ENCODE assay signal across 8 cellular contexts in the genomic region with DNA sequence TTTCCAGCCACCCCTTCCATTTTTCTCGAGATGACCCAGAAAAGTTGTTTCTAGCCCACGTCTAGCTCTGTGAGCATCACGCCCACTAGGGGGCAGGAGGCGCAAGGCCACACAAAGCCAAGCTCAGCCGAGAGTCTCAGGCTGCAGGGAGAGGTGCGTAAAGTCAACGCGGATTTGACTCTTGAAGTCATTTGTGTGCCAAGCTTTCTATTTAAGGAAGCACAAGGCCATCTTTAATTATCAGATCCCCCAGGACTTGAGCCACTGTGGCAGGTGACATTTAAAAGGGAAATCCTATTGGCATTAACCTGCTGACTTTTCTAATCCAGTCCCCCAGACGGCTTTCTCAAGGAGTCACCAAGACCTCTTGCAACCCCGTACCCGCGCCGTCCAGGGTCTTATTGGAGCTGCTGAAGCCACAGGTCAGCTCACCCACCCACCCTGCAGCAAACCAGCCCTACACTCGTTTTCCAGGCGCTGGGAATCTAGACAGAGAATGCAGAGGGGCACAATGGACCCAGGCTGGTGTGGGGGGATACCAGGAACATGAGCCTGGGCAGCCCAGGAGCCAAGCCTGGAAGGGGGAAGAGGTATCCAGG.
DNase-seq lines count a peak whose midpoint lies in the region; ATAC-seq and TF ChIP-seq lines count a peak whose summit lies in the region.

No MANE protein-coding gene starts in this region.

- no peaks in the 10 kb centered on the region for H3K9me3 Mint-ChIP-seq in nephron
- no peaks in the 10 kb centered on the region for H3K9me3 Mint-ChIP-seq in stimulated activated memory B cell treated with anti-CD40 and anti-IgM and Interleukin-4, amounts not matched to agents 10 μg/mL and 1 μg/mL and 100 μg/mL, for 72 hours

- no peak overlapping the region for H3K9ac ChIP-seq in KMS-11

- H3K27ac Mint-ChIP-seq in nephron: no peak overlapping the region
- no peak overlapping the region for H3K27ac Mint-ChIP-seq in stimulated activated memory B cell treated with anti-CD40 and anti-IgM and Interleukin-4, amounts not matched to agents 10 μg/mL and 1 μg/mL and 100 μg/mL, for 72 hours

- H3K27ac ChIP-seq in ACC112 (ENCODE audit: low read depth, low read length) (peak overlapping the region; percentile 82; the same call in 1 of the 2 replicates), KMS-11 (no peak overlapping the region)

- H3K36me3 ChIP-seq in ACC112 (ENCODE audit: insufficient read depth, low read length): no peaks in the 10 kb centered on the region
- no peaks in the 10 kb centered on the region for H3K36me3 ChIP-seq in KMS-11 (ENCODE audit: insufficient read depth)

- no peak overlapping the region for H3K4me2 ChIP-seq in KMS-11

- peak; percentile 43 for ATAC-seq in GM18861 (IDR thresholded peaks at IDR 0.05; ENCODE audit: unreplicated experiment)
- ATAC-seq in stimulated activated memory B cell treated with anti-CD40 and anti-IgM and Interleukin-4, amounts not matched to agents 10 μg/mL and 1 μg/mL and 100 μg/mL, for 72 hours: peak; percentile 69

- H3K4me1 Mint-ChIP-seq in nephron: peaks cover 21% of the 10 kb centered on the region
- H3K4me1 Mint-ChIP-seq in stimulated activated memory B cell treated with anti-CD40 and anti-IgM and Interleukin-4, amounts not matched to agents 10 μg/mL and 1 μg/mL and 100 μg/mL, for 72 hours: peaks cover 79% of the 10 kb centered on the region

- DNase-seq in RKO (ENCODE audit: low spot score) (peak; percentile 83), fibroblast of gingiva (ENCODE audit: low read depth) (peak; percentile 79)
- DNase-seq in activated T-cell treated with anti-CD3 and anti-CD28 coated beads, Interleukin-2, amount 50 U/mL, for 48 hours: peak; percentile 89 to 90

- no peaks in the 10 kb centered on the region for H3K36me3 Mint-ChIP-seq in nephron (ENCODE audit: low read depth)
- H3K36me3 Mint-ChIP-seq in stimulated activated memory B cell treated with anti-CD40 and anti-IgM and Interleukin-4, amounts not matched to agents 10 μg/mL and 1 μg/mL and 100 μg/mL, for 72 hours: peaks cover 20% of the 10 kb centered on the region

- H3K27me3 ChIP-seq in ACC112 (ENCODE audit: insufficient read depth, low read length) (no peaks in the 10 kb centered on the region), KMS-11 (ENCODE audit: insufficient read depth, low read depth) (no peaks in the 10 kb centered on the region)

- H3K79me2 ChIP-seq in ACC112 (ENCODE audit: control insufficient read depth, insufficient read depth, low read length, unreplicated experiment) (no peaks in the 10 kb centered on the region), KMS-11 (ENCODE audit: insufficient read depth, low read depth) (no peaks in the 10 kb centered on the region)

- no peak overlapping the region for H3K4me3 ChIP-seq in ACC112 (ENCODE audit: low read depth, low read length)
- no peak overlapping the region for H3K4me3 ChIP-seq in KMS-11 (IDR thresholded peaks at IDR 0.05; ENCODE audit: insufficient read depth, low read depth, low read length)

- TF ChIP-seq CTCF in KMS-11 (conservative IDR thresholded peaks at IDR 0.05; ENCODE audit: low read depth, low read length): peak; percentile 84
- peak; percentile 88 to 95 (median 95) for TF ChIP-seq CTCF in nephron (IDR thresholded peaks at IDR 0.05; ENCODE audit: unreplicated experiment in 3 of 3)

- peaks cover 23% of the 10 kb centered on the region for H3K4me1 ChIP-seq in ACC112 (ENCODE audit: control insufficient read depth, insufficient read depth, low read length, unreplicated experiment)
- H3K4me1 ChIP-seq in KMS-11 (ENCODE audit: low read depth, poor library complexity, severe bottlenecking): peaks cover 10% of the 10 kb centered on the region

- H2AFZ ChIP-seq in ACC112 (ENCODE audit: low read length, unreplicated experiment) (no peak overlapping the region), KMS-11 (ENCODE audit: low read depth) (no peak overlapping the region)

- no peak overlapping the region for H3K4me3 Mint-ChIP-seq in nephron
- no peak overlapping the region for H3K4me3 Mint-ChIP-seq in stimulated activated memory B cell treated with anti-CD40 and anti-IgM and Interleukin-4, amounts not matched to agents 10 μg/mL and 1 μg/mL and 100 μg/mL, for 72 hours

- H4K20me1 ChIP-seq in KMS-11 (ENCODE audit: insufficient read depth): no peaks in the 10 kb centered on the region

- H3K27me3 Mint-ChIP-seq in nephron (ENCODE audit: low read depth): no peaks in the 10 kb centered on the region
- no peaks in the 10 kb centered on the region for H3K27me3 Mint-ChIP-seq in stimulated activated memory B cell treated with anti-CD40 and anti-IgM and Interleukin-4, amounts not matched to agents 10 μg/mL and 1 μg/mL and 100 μg/mL, for 72 hours
